Comparison of ENCODE assay signal across 8 cellular contexts in the genomic region with DNA sequence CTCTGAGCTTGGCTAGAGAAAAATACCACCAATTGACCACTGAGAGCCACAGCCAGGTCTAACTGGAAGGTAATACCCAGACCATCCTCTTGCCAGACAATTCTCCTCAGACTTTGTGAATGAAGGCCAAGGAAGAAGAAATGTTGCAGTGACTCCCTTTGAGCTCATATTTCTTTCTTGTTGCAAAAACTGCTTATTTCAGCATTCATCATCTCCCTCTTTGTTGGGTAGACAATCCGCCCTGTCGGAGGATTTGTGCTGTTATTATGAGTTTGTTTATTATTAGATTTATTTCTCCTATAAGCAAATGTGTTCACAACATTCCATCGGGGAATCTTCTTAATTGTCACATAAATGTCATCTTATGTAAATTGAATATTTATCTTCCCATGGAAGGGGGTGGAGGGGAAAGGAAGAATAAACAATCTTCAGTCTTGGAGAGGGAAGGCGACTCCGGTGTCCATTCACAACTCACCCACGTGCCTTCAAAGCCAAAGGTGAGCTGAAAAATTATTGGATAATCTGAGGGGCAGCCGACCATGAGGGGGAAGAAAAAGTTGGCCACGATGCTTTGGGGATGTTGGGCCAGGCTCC. TPM values are rescaled to one million over a fixed set of nuclear protein-coding genes. Genes with fewer than 3 reads are reported as not detected.
DNase-seq lines count a peak whose midpoint lies in the region; ATAC-seq and TF ChIP-seq lines count a peak whose summit lies in the region.

No MANE protein-coding gene starts in this region.

- DNase-seq in SJSA1 (ENCODE audit: low read depth in 1 of 2, low spot score in 2 of 2): peak in 1 of 2 experiments; percentile 29
- DNase-seq in fibroblast of mammary gland (ENCODE audit: low read depth): no peak
- no peak for DNase-seq in retinal pigment epithelial cell (ENCODE audit: low read depth)
- DNase-seq in NK-92 (lab: John Stamatoyannopoulos, UW; ENCODE audit: unreplicated experiment): no peak
- no peak for DNase-seq in activated CD4-positive, alpha-beta T cell treated with anti-CD3 and anti-CD28 coated beads, Interleukin-2, amount 50 U/mL, for 1 hour
- no peak for DNase-seq in DMS 273 (lab: John Stamatoyannopoulos, UW; ENCODE audit: unreplicated experiment)

- no peak for TF ChIP-seq POLR2A in GM18505 (IDR thresholded peaks at IDR 0.05; ENCODE audit: borderline replicate concordance, extremely low read depth, insufficient read depth, insufficient read length)

- H3K4me3 ChIP-seq in GM12875 (ENCODE audit: low read depth, low read length) (peak overlapping the region; percentile 91), SJSA1 (peak overlapping the region; percentile 62), fibroblast of mammary gland (ENCODE audit: control insufficient read depth, low read depth, low read length) (peak overlapping the region; percentile 74), retinal pigment epithelial cell (ENCODE audit: low read length) (peak overlapping the region; percentile 72)

- H3K27me3 ChIP-seq in SJSA1 (replicated peaks): peaks cover 10% of the 10 kb centered on the region

- no peak for ATAC-seq in GM18505 (IDR thresholded peaks at IDR 0.05; ENCODE audit: unreplicated experiment)

- H3K27ac ChIP-seq in SJSA1: peak overlapping the region; percentile 75; the same call in 1 of the 2 replicates

- no peaks in the 10 kb centered on the region for H3K9me3 ChIP-seq in SJSA1 (replicated peaks)

- peaks cover 28% of the 10 kb centered on the region for H3K4me1 ChIP-seq in SJSA1 (replicated peaks)

- no peaks in the 10 kb centered on the region for H3K36me3 ChIP-seq in SJSA1

- TF ChIP-seq CTCF in GM12875 (IDR thresholded peaks at IDR 0.05; ENCODE audit: borderline replicate concordance, insufficient read depth, low read depth, low read length) (no peak), fibroblast of mammary gland (conservative IDR thresholded peaks at IDR 0.05; ENCODE audit: control insufficient read depth, insufficient read depth, low read depth, low read length) (no peak), retinal pigment epithelial cell (conservative IDR thresholded peaks at IDR 0.05; ENCODE audit: low read depth, low read length) (no peak)

RNA-seq across cellular contexts. Expression of gene JADE2, which starts 1.8 kb away (rescaled TPM):
- total RNA-seq in SJSA1 (2014; rRNA removed; shearing (Covaris generic)): 12.5 and 14.6 TPM in 2 replicates
